21 cellular contexts compared by ENCODE assay signal in genomic region chr14:28412076-28412475, GRCh38.
DNase-seq lines count a peak whose midpoint lies in the region; ATAC-seq and TF ChIP-seq lines count a peak whose summit lies in the region.
"Had no signal": no experiment of that assay in that cellular context is flagged by ENCODE, and none has a peak within 500 bp of the region (broad histone marks: within the 10 kb centered on the region; RNA-seq: fewer than 3 reads in every experiment).

No MANE protein-coding gene starts in this region.

- H3K4me3 ChIP-seq in PC-3 (ENCODE audit: low read length) (no peak overlapping the region), cardiac fibroblast (replicated peaks in 1 of 2; ENCODE audit: low read depth in 2 of 2, low read length in 2 of 2) (no peak overlapping the region), aorta (ENCODE audit: low read length in 2 of 2) (no peak overlapping the region)
- H3K4me3 ChIP-seq: adrenal gland, GM12878, lower lobe of right lung had no signal

- BruUV-seq in PC-3 (replicated peaks; lab: Mats Ljungman, UMichigan) = no TSS peak

- CTCF ChIA-PET in PC-3 (lab: Charles Lee) = interaction anchor here (0.6 kb wide), 1 partner anchor 196 kb away, joined by 3 read pairs; no protein-coding TSS in a partner anchor

- H3K36me3 ChIP-seq in PC-3 (ENCODE audit: low read depth, low read length) = no peaks in the 10 kb centered on the region
- no peaks in the 10 kb centered on the region for H3K36me3 ChIP-seq in aorta (ENCODE audit: control insufficient read depth in 1 of 2, insufficient read depth in 2 of 2, low read length in 1 of 2)
- H3K36me3 ChIP-seq: adrenal gland, BE2C, lower lobe of right lung had no signal

- H3K4me1 ChIP-seq in PC-3 (ENCODE audit: insufficient read depth, low read length) (no peaks in the 10 kb centered on the region), aorta (ENCODE audit: control insufficient read depth in 1 of 2, insufficient read depth in 2 of 2, low read length in 2 of 2) (no peaks in the 10 kb centered on the region)
- H3K4me1 ChIP-seq: adrenal gland, BE2C, lower lobe of right lung had no signal

- H2AFZ ChIP-seq in PC-3 (ENCODE audit: low read length) = no peak overlapping the region

- 39 to 75% methylated on average over 3 of the region's 3 CpGs for WGBS in aorta, 2 donors

- H3F3A ChIP-seq in PC-3 (ENCODE audit: low read length, unreplicated experiment) = no peaks in the 10 kb centered on the region

- no peaks in the 10 kb centered on the region for H3K9me2 ChIP-seq in PC-3 (replicated peaks; ENCODE audit: low read length)

- TF ChIP-seq CTCF in PC-3 (conservative IDR thresholded peaks at IDR 0.05; ENCODE audit: low read depth, low read length) = no peak
- TF ChIP-seq CTCF in cardiac fibroblast (IDR thresholded peaks at IDR 0.05; ENCODE audit: low read depth, low read length) = no peak

- H4K20me1 ChIP-seq in PC-3 (ENCODE audit: low read length) = no peaks in the 10 kb centered on the region

- intact Hi-C loops in PC-3 (cut with micrococcal nuclease) (no loop called here), aorta (cut with DNase I) (no loop called here), posterior vena cava (cut with DNase I) (no loop called here)

- POLR2A ChIA-PET in PC-3 (lab: Charles Lee; ENCODE audit: unreplicated experiment) = interaction anchor here (0.7 kb wide), 1 partner anchor 10 kb away, joined by 5 read pairs; no protein-coding TSS in a partner anchor

- H3K27me3 ChIP-seq in PC-3 (ENCODE audit: low read length) (no peaks in the 10 kb centered on the region), aorta (ENCODE audit: control insufficient read depth in 1 of 2, insufficient read depth in 2 of 2, low read length in 1 of 2) (no peaks in the 10 kb centered on the region)
- H3K27me3 ChIP-seq: adrenal gland, BE2C had no signal

- DNase-seq in HT1080 (ENCODE audit: low read depth) (peak; percentile 11), PC-3 (no peak), cardiac fibroblast (ENCODE audit: low read depth in 2 of 2) (peak; percentile 28 to 36), glomerular visceral epithelial cell (ENCODE audit: extremely low spot score) (peak; percentile 1), aorta (no peak), posterior vena cava (ENCODE audit: low spot score) (no peak), superior temporal gyrus (ENCODE audit: extremely low spot score) (no peak)
- DNase-seq: activated CD4-positive, alpha-beta T cell treated with anti-CD3 and anti-CD28 coated beads, Interleukin-2, amount 50 U/mL, for 4 hours; activated naive CD4-positive, alpha-beta T cell treated with anti-CD3 and anti-CD28 coated beads for 36 hours; adrenal gland; BE2C; CD8-positive, alpha-beta memory T cell; kidney glomerular epithelial cell; lower lobe of right lung; NCI-H1105 treated with DMSO at 0.1 percent for 48 hours; NCI-H2029 treated with DMSO at 0.1 percent for 48 hours; NCI-H345 had no signal

- no peak overlapping the region for H3K27ac ChIP-seq in PC-3 (ENCODE audit: low read length)
- no peak overlapping the region for H3K27ac ChIP-seq in aorta (ENCODE audit: low read depth in 1 of 2, low read length in 2 of 2)
- H3K27ac ChIP-seq: adrenal gland, lower lobe of right lung had no signal

- H3K9ac ChIP-seq in PC-3 (ENCODE audit: low read length) = no peak overlapping the region

- H3K4me2 ChIP-seq in PC-3 (ENCODE audit: low read length) = no peak overlapping the region

- H3K79me2 ChIP-seq in PC-3 (ENCODE audit: low read length) = no peaks in the 10 kb centered on the region

- H3K9me3 ChIP-seq in PC-3 (ENCODE audit: low read length) (no peaks in the 10 kb centered on the region), aorta (ENCODE audit: control insufficient read depth, low read length) (no peaks in the 10 kb centered on the region)
- H3K9me3 ChIP-seq: adrenal gland, BE2C had no signal

- ATAC-seq in PC-3 (peak; percentile 35), aorta (ENCODE audit: low FRiP score) (no peak)
- ATAC-seq in activated CD4-positive, CD25-positive, alpha-beta regulatory T cell treated with anti-CD3 and anti-CD28 coated beads, Interleukin-2, amount 50 U/mL, for 24 hours = no peak
- ATAC-seq: GM12878; lower lobe of right lung; natural killer cell treated with Interleukin-12 subunit alpha and Interleukin-12 subunit beta and Interleukin-15 and Interleukin-18, amount 100 ng/mL, for 72 hours; stimulated activated memory B cell treated with anti-CD40 and anti-IgM and Interleukin-4, amounts not matched to agents 10 μg/mL and 1 μg/mL and 100 μg/mL, for 72 hours had no signal

Comparison
In these comparisons a context has a peak if more than half of its experiments do, and no peak if none do; other contexts are left out.
1. DNase-seq: peak in HT1080 (single experiment), cardiac fibroblast (2 of 2) and glomerular visceral epithelial cell (single experiment); none in PC-3 (single experiment), aorta (0 of 2), posterior vena cava (single experiment) and superior temporal gyrus (single experiment).